Comparison of ENCODE assay signal across 19 cellular contexts in the genomic region with DNA sequence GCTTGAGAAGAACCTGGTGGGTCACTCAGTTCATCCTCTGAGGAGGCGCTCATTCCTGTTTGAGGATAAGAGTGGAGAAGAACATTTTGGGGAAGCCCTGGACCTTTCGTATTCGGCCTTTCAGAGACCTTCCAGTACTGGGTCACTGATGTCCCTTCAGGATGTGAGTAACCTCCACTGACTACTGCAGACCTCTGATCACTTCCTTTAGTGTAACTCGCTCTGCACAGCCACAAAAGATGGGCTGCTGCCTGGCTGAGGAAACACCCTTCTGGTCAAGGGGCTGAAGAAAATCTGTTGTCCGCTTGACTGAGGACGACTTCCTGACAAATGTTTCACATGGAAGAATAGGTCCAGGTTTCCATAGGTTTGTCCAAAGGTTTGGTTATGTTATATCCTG. TPM values are rescaled to one million over a fixed set of nuclear protein-coding genes. Genes with fewer than 3 reads are reported as not detected.
"Had no signal": no experiment of that assay in that cellular context is flagged by ENCODE, and none has a peak within 500 bp of the region (broad histone marks: within the 10 kb centered on the region; RNA-seq: fewer than 3 reads in every experiment).

No MANE protein-coding gene starts in this region.

- H3K36me3 Mint-ChIP-seq: mesothelial cell of epicardium had no signal

- H3K9me3 ChIP-seq: esophagus muscularis mucosa, gastroesophageal sphincter, heart left ventricle, lower lobe of right lung, mucosa of descending colon had no signal

- H3K27me3 ChIP-seq: esophagus muscularis mucosa, gastroesophageal sphincter, heart left ventricle, hepatocyte, left lung had no signal

- H3K9me3 Mint-ChIP-seq: effector memory CD8-positive, alpha-beta T cell had no signal

- H3K27ac ChIP-seq: coronary artery, esophagus muscularis mucosa, foreskin keratinocyte, gastroesophageal sphincter, heart left ventricle, hepatocyte, left lung, lower lobe of right lung had no signal

- H3K36me3 ChIP-seq: esophagus muscularis mucosa, gastroesophageal sphincter, heart left ventricle, left lung, lower lobe of right lung had no signal

- H3K4me3 Mint-ChIP-seq: effector memory CD8-positive, alpha-beta T cell; endodermal cell; mesothelial cell of epicardium; naive B cell had no signal

- H3K27ac Mint-ChIP-seq: effector memory CD8-positive, alpha-beta T cell; endodermal cell; mesothelial cell of epicardium had no signal

- DNase-seq: effector CD8-positive, alpha-beta T cell; effector memory CD8-positive, alpha-beta T cell; endodermal cell; foreskin keratinocyte; heart left ventricle; hypothalamus; left cardiac atrium; left lung; left ventricle myocardium superior; lower lobe of right lung; mesenchymal stem cell; mucosa of descending colon; naive B cell had no signal

- ATAC-seq: effector memory CD8-positive, alpha-beta T cell; foreskin keratinocyte; gastroesophageal sphincter; heart left ventricle; left cardiac atrium; left lung; left ventricle myocardium superior; lower lobe of right lung; mucosa of descending colon had no signal

- H3K4me1 Mint-ChIP-seq: endodermal cell, mesothelial cell of epicardium, naive B cell had no signal

- H3K4me3 ChIP-seq: coronary artery, esophagus muscularis mucosa, gastroesophageal sphincter, heart left ventricle, hepatocyte, left lung, lower lobe of right lung, mucosa of descending colon had no signal

RNA-seq across cellular contexts. Expression of a gene that starts 15.9 kb away (rescaled TPM):
- total RNA-seq: fibroblast of villous mesenchyme had no signal
